In genomic region chr20:263701-264100, GRCh38 we compare ENCODE assay signal across 11 cellular contexts. TPM values are rescaled to one million over a fixed set of nuclear protein-coding genes. Genes with fewer than 3 reads are reported as not detected.
"Had no signal": no experiment of that assay in that cellular context is flagged by ENCODE, and none has a peak within 500 bp of the region (broad histone marks: within the 10 kb centered on the region; RNA-seq: fewer than 3 reads in every experiment).

No MANE protein-coding gene starts in this region.

- H3K27ac Mint-ChIP-seq: HFFc6, IgD-negative memory B cell had no signal

- H3K9me3 Mint-ChIP-seq: HFFc6, IgD-negative memory B cell had no signal

- H3K27ac ChIP-seq: GM23248, HL-60 had no signal

- H3K36me3 Mint-ChIP-seq: IgD-negative memory B cell had no signal

- H3K9ac ChIP-seq: GM23248 had no signal

- H3K36me3 ChIP-seq: HAP-1 had no signal

- H3K27me3 Mint-ChIP-seq: IgD-negative memory B cell had no signal

- H2AFZ ChIP-seq: GM23248 had no signal

- DNase-seq: GM23248, GOT3, H7, HFFc6, KBM-7 had no signal

- H3K4me3 Mint-ChIP-seq: HFFc6, IgD-negative memory B cell had no signal

- H3K4me3 ChIP-seq: GM23248, HAP-1 had no signal

- ATAC-seq: HCT116 had no signal

RNA-seq across cellular contexts. Expression of gene DEFB132, which starts 6.2 kb away (rescaled TPM):
- total RNA-seq: GM23248, H4, H7, HFFc6, HT1080 had no signal
- polyA plus RNA-seq: GM23248, IgD-negative memory B cell had no signal

RNA-seq across cellular contexts. Expression of gene DEFB129, which starts 36.6 kb away (rescaled TPM):
- total RNA-seq: GM23248, H4, H7, HFFc6, HT1080 had no signal
- polyA plus RNA-seq: GM23248, IgD-negative memory B cell had no signal
